In genomic region chr14:103562385-103563088, GRCh38 we compare ENCODE assay signal across 8 cellular contexts. TPM values are rescaled to one million over a fixed set of nuclear protein-coding genes. Genes with fewer than 3 reads are reported as not detected.
DNase-seq lines count a peak whose midpoint lies in the region; ATAC-seq and TF ChIP-seq lines count a peak whose summit lies in the region.

Gene BAG5 (minus strand): TSS chr14:103562657. CDS start chr14:103561164, 1,493 bp downstream.
Gene COA8 (plus strand): TSS chr14:103562960. CDS start chr14:103563002, 42 bp downstream.

- H3K36me3 ChIP-seq in BJ (ENCODE audit: control insufficient read depth, insufficient read depth, low read length) (peaks cover 7% of the 10 kb centered on the region), right lobe of liver (peaks cover 0 to 15% (median 0%) of the 10 kb centered on the region in 4 donors)

- 0% methylated on average over 2 of the region's 100 CpGs for WGBS in right lobe of liver (ENCODE audit: insufficient coverage, low coverage, low lambda C conversion rate, missing lambda C conversion rate)

- H3K4me3 ChIP-seq in BJ (ENCODE audit: low read depth, low read length) (peak within 1 kb of the TSS; percentile 94), right lobe of liver (peak within 1 kb of the TSS; percentile 97 to 99 (median 99))

- peak within 1 kb of the TSS; percentile 97 to 99 (median 98) for H3K27ac ChIP-seq in right lobe of liver

- TF ChIP-seq POLR2A in right lobe of liver (IDR thresholded peaks at IDR 0.05) = peak; percentile 77

- H3K4me1 ChIP-seq in right lobe of liver = peaks cover 0 to 36% (median 11%) of the 10 kb centered on the region in 4 donors

- intact Hi-C loops in right lobe of liver (cut with DNase I) = no loop called here

- H3K9me3 ChIP-seq in right lobe of liver = no peaks in the 10 kb centered on the region

- POLR2A ChIA-PET in BJ (lab: Charles Lee) = no interaction called here

- H3K27me3 ChIP-seq in BJ (ENCODE audit: control insufficient read depth, insufficient read depth, low read length) (no peaks in the 10 kb centered on the region), right lobe of liver (no peaks in the 10 kb centered on the region)

- DNase-seq in BJ (ENCODE audit: low read depth) (no peak), GM19238 (ENCODE audit: insufficient read length, low spot score) (peak; percentile 96), NCI-H748 (lab: John Stamatoyannopoulos, UW; ENCODE audit: unreplicated experiment) (peak; percentile 97), dermis microvascular lymphatic vessel endothelial cell (ENCODE audit: low read depth in 2 of 2) (peak; percentile 60 to 86), right lobe of liver (peak; percentile 90 to 93 (median 90))
- DNase-seq in activated CD4-positive, alpha-beta T cell treated with anti-CD3 and anti-CD28 coated beads, Interleukin-2, amount 50 U/mL, for 48 hours = peak; percentile 86 to 87
- DNase-seq in stimulated activated CD4-positive, alpha-beta T cell treated with anti-CD3 and anti-CD28 coated beads, Interleukin-4, amount 100 ng/mL, for 24 hours = peak; percentile 86

- peak; percentile 75 for ATAC-seq in HG03439 (IDR thresholded peaks at IDR 0.05; ENCODE audit: unreplicated experiment)
- ATAC-seq in right lobe of liver = peak; percentile 76 to 89 (median 82)

- CTCF ChIA-PET in BJ (lab: Yijun Ruan, JAX) = interaction anchor here (0.6 to 1.3 kb wide), 6 partner anchors 15 to 354 kb away, joined by 3 to 6 read pairs (median 4); no protein-coding TSS in a partner anchor

- TF ChIP-seq CTCF in BJ (IDR thresholded peaks at IDR 0.05; ENCODE audit: insufficient read depth, low read depth, low read length) (no peak), right lobe of liver (IDR thresholded peaks at IDR 0.05) (peak in 1 of 4 donors; percentile 17)

RNA-seq across cellular contexts. Expression of gene BAG5, which starts in this region (rescaled TPM):
- 4.9 and 7.9 TPM in 2 replicates for polyA plus RNA-seq in BJ (2011; rRNA removed)
- polyA minus RNA-seq in BJ (2011; rRNA and poly(A)+ RNA removed) = 7.1 and 8.9 TPM in 2 replicates
- total RNA-seq in dermis microvascular lymphatic vessel endothelial cell (26.8 and 27.8 TPM in 2 replicates), right lobe of liver (10 to 100 TPM in 4 of 6 experiments, 1 to 10 TPM in 2; 6.5 to 11.4 (median 10.9) TPM)

RNA-seq across cellular contexts. Expression of gene COA8, which starts in this region (rescaled TPM):
- polyA plus RNA-seq in BJ (2011; rRNA removed) = 16.9 and 25.8 TPM in 2 replicates
- polyA minus RNA-seq in BJ (2011; rRNA and poly(A)+ RNA removed) = 3.0 and 5.2 TPM in 2 replicates
- total RNA-seq in dermis microvascular lymphatic vessel endothelial cell = 14.3 and 24.0 TPM in 2 replicates
- total RNA-seq in right lobe of liver = 10 to 100 TPM in 5 of 6 experiments, 1 to 10 TPM in 1; 7.5 to 17.7 (median 14.9) TPM
